In genomic region chr10:70169011-70169410, GRCh38 we compare ENCODE assay signal across 8 cellular contexts. TPM values are rescaled to one million over a fixed set of nuclear protein-coding genes. Genes with fewer than 3 reads are reported as not detected.
A peak's percentile ranks its signal among the peaks of the same experiment; 100 is the strongest.
DNase-seq lines count a peak whose midpoint lies in the region; ATAC-seq and TF ChIP-seq lines count a peak whose summit lies in the region.

No MANE protein-coding gene starts in this region.

- peaks cover 3% of the 10 kb centered on the region for H3K4me1 ChIP-seq in mesendoderm (ENCODE audit: control insufficient read depth, low read depth, low read length)

- H2BK120ac ChIP-seq in mesendoderm (ENCODE audit: low read depth, low read length), result no peak overlapping the region

- peak overlapping the region; percentile 44 for H3K56ac ChIP-seq in mesendoderm (ENCODE audit: low read length)

- H3K79me1 ChIP-seq in mesendoderm (ENCODE audit: low read length), result peaks cover 11% of the 10 kb centered on the region

- H3K27me3 ChIP-seq in brain microvascular endothelial cell (replicated peaks), result no peaks in the 10 kb centered on the region
- no peaks in the 10 kb centered on the region for H3K27me3 ChIP-seq in mesendoderm (ENCODE audit: insufficient read depth, low read length, poor library complexity)

- H3K9ac ChIP-seq in mesendoderm (ENCODE audit: low read length), result peak overlapping the region; percentile 15

- H2BK5ac ChIP-seq in mesendoderm (ENCODE audit: low read length), result no peak overlapping the region

- H4K8ac ChIP-seq in mesendoderm (ENCODE audit: low read depth, low read length), result no peak overlapping the region

- H3K27ac Mint-ChIP-seq in stimulated activated naive CD8-positive, alpha-beta T cell treated with anti-CD3 and anti-CD28 coated beads, Interleukin-15, Interleukin-2, amounts not matched to agents 100 ng/mL and 50 ng/mL, for 24 hours, result peak overlapping the region; percentile 93

- H3K27ac ChIP-seq in brain microvascular endothelial cell, result peak overlapping the region; percentile 95
- H3K27ac ChIP-seq in mesendoderm (ENCODE audit: low read depth, low read length), result no peak overlapping the region

- no peak for DNase-seq in stimulated activated naive CD8-positive, alpha-beta T cell treated with anti-CD3 and anti-CD28 coated beads, Interleukin-15, Interleukin-2, amounts not matched to agents 100 U/mL and 50 U/mL, for 24 hours
- no peak for DNase-seq in brain microvascular endothelial cell
- no peak for DNase-seq in mesendoderm
- DNase-seq in cerebellum (ENCODE audit: low spot score), result no peak
- no peak for DNase-seq in stimulated activated CD4-positive, alpha-beta T cell treated with anti-CD3 and anti-CD28 coated beads, Interleukin-1b, Interleukin-23, amount 100 ng/mL, for 48 hours
- DNase-seq in NCI-H1092 (lab: John Stamatoyannopoulos, UW), result no peak
- DNase-seq in SK-N-DZ (ENCODE audit: low spot score), result no peak

- no peaks in the 10 kb centered on the region for H3K9me3 Mint-ChIP-seq in stimulated activated naive CD8-positive, alpha-beta T cell treated with anti-CD3 and anti-CD28 coated beads, Interleukin-15, Interleukin-2, amounts not matched to agents 100 ng/mL and 50 ng/mL, for 24 hours

- in situ Hi-C loops in brain microvascular endothelial cell (cut with HindIII; ENCODE audit: low pct_ligation_motif_present, low sequenced_read_pairs), result no loop called here

- no peak overlapping the region for H2AK5ac ChIP-seq in mesendoderm (ENCODE audit: low read length)

- ATAC-seq in stimulated activated naive CD8-positive, alpha-beta T cell treated with anti-CD3 and anti-CD28 coated beads, Interleukin-15, Interleukin-2, amounts not matched to agents 100 U/mL and 50 U/mL, for 24 hours, result no peak

- H3K23ac ChIP-seq in mesendoderm (ENCODE audit: low read length), result no peak overlapping the region

- no peak overlapping the region for H4K5ac ChIP-seq in mesendoderm (ENCODE audit: low read length)

- peaks cover 44% of the 10 kb centered on the region for H3K36me3 Mint-ChIP-seq in stimulated activated naive CD8-positive, alpha-beta T cell treated with anti-CD3 and anti-CD28 coated beads, Interleukin-15, Interleukin-2, amounts not matched to agents 100 ng/mL and 50 ng/mL, for 24 hours (ENCODE audit: low read depth)

- H3K79me2 ChIP-seq in mesendoderm (ENCODE audit: control insufficient read depth, insufficient read depth, low read length), result peaks cover 47% of the 10 kb centered on the region

- WGBS in mesendoderm (ENCODE audit: extremely low coverage, insufficient coverage, low lambda C conversion rate), result no CpG with 5 or more reads among the region's 2 CpGs

- TF ChIP-seq CTCF in brain microvascular endothelial cell (IDR thresholded peaks at IDR 0.05; ENCODE audit: low read depth, low read length, missing control alignments), result no peak

- H3K4me3 Mint-ChIP-seq in stimulated activated naive CD8-positive, alpha-beta T cell treated with anti-CD3 and anti-CD28 coated beads, Interleukin-15, Interleukin-2, amounts not matched to agents 100 ng/mL and 50 ng/mL, for 24 hours, result peak overlapping the region; percentile 95

- H3K4me3 ChIP-seq in brain microvascular endothelial cell (ENCODE audit: low read depth, low read length) (peak overlapping the region; percentile 98), mesendoderm (ENCODE audit: low read length) (no peak overlapping the region)

- no peak overlapping the region for H2BK15ac ChIP-seq in mesendoderm (replicated peaks; ENCODE audit: low read depth)

- H3K4me1 Mint-ChIP-seq in stimulated activated naive CD8-positive, alpha-beta T cell treated with anti-CD3 and anti-CD28 coated beads, Interleukin-15, Interleukin-2, amounts not matched to agents 100 ng/mL and 50 ng/mL, for 24 hours (ENCODE audit: low read depth), result peaks cover 73% of the 10 kb centered on the region

- H3K27me3 Mint-ChIP-seq in stimulated activated naive CD8-positive, alpha-beta T cell treated with anti-CD3 and anti-CD28 coated beads, Interleukin-15, Interleukin-2, amounts not matched to agents 100 ng/mL and 50 ng/mL, for 24 hours, result no peaks in the 10 kb centered on the region

- H3K4me2 ChIP-seq in mesendoderm (ENCODE audit: low read length), result peak overlapping the region; percentile 3

- H3K4ac ChIP-seq in mesendoderm (ENCODE audit: low read depth, low read length), result no peak overlapping the region

- peaks cover 22% of the 10 kb centered on the region for H3K36me3 ChIP-seq in brain microvascular endothelial cell (replicated peaks)
- no peaks in the 10 kb centered on the region for H3K36me3 ChIP-seq in mesendoderm (ENCODE audit: control insufficient read depth, insufficient read depth, low read length)

- no peak overlapping the region for H3K18ac ChIP-seq in mesendoderm (ENCODE audit: low read length)

RNA-seq across cellular contexts. Expression of gene SAR1A, which starts 1.3 kb away (rescaled TPM):
- 69.5 TPM for polyA plus RNA-seq in mesendoderm (2013, experiment 1 of 2)
- polyA plus RNA-seq in mesendoderm (2013, experiment 2 of 2), result 69.3 TPM
- 98.9 TPM for total RNA-seq in cerebellum
- polyA plus RNA-seq in SK-N-DZ (2014; cell fraction: cytosol; rRNA removed), result 63.0 and 63.8 TPM in 2 replicates
- 30.9 and 40.5 TPM in 2 replicates for polyA plus RNA-seq in SK-N-DZ (2014; cell fraction: nucleus; rRNA removed)

RNA-seq across cellular contexts. Expression of gene TYSND1, which starts 22.5 kb away (rescaled TPM):
- 5.9 TPM for polyA plus RNA-seq in mesendoderm (2013, experiment 1 of 2)
- 6.1 TPM for polyA plus RNA-seq in mesendoderm (2013, experiment 2 of 2)
- total RNA-seq in cerebellum, result 8.5 TPM
- polyA plus RNA-seq in SK-N-DZ (2014; cell fraction: cytosol; rRNA removed), result 17.5 and 20.9 TPM in 2 replicates
- polyA plus RNA-seq in SK-N-DZ (2014; cell fraction: nucleus; rRNA removed), result 27.6 and 39.4 TPM in 2 replicates

RNA-seq across cellular contexts. Expression of gene AIFM2, which starts 36.4 kb away (rescaled TPM):
- polyA plus RNA-seq in mesendoderm (2013, experiment 1 of 2), result 3.0 TPM
- polyA plus RNA-seq in mesendoderm (2013, experiment 2 of 2), result 2.9 TPM
- total RNA-seq in cerebellum, result 1.4 TPM
- 0.91 and 1.8 TPM in 2 replicates for polyA plus RNA-seq in SK-N-DZ (2014; cell fraction: cytosol; rRNA removed)
- 2.1 and 2.2 TPM in 2 replicates for polyA plus RNA-seq in SK-N-DZ (2014; cell fraction: nucleus; rRNA removed)
